In the genomic region with DNA sequence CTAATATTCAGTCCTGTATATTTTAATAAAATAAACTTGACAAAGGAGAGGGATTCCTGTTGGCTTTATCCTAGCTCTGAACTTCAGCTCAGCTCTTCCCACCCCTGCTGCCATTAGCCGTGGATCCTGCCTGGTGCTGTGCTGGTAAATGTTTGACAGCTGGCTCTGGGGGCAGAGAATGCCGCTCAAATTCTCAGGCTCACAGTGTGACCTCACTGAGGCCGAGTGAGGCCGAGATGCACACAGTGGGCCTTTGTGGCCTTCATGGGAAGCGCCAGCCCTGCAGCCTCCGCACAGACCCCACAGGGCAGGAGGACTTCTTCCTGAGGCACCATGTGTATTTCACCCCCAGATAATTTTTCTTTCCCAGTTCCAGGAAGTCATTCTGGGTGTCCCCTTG, we compare ENCODE assay signal across 23 cellular contexts.
"Had no signal": no experiment of that assay in that cellular context is flagged by ENCODE, and none has a peak within 500 bp of the region (broad histone marks: within the 10 kb centered on the region; RNA-seq: fewer than 3 reads in every experiment).

No MANE protein-coding gene starts in this region.

- H3K9me3 Mint-ChIP-seq: activated B cell treated with CpG ODN at 0.5 μM for 24 hours; activated naive CD4-positive, alpha-beta T cell treated with anti-CD3 and anti-CD28 coated beads for 36 hours; activated naive CD8-positive, alpha-beta T cell treated with anti-CD3 and anti-CD28 coated beads, Interleukin-2, amount 10 ng/mL, durations not matched to agents 7 days and 5 days; brain; memory B cell; naive thymus-derived CD8-positive, alpha-beta T cell; neural progenitor cell; stimulated activated effector memory CD8-positive, alpha-beta T cell treated with anti-CD3 and anti-CD28 coated beads, Interleukin-12 subunit alpha, Interleukin-12 subunit beta, amount 100 ng/mL, for 72 hours; stimulated activated naive CD8-positive, alpha-beta T cell treated with anti-CD3 and anti-CD28 coated beads, Interleukin-15, Interleukin-2, amounts not matched to agents 100 ng/mL and 50 ng/mL, for 24 hours; T-helper 2 cell treated with Interferon-gamma antibody and Interleukin-4, amounts not matched to agents 5 μg/mL and 100 μg/mL, for 36 hours had no signal

- H3K4me1 Mint-ChIP-seq: activated B cell treated with CpG ODN at 0.5 μM for 24 hours; activated naive CD8-positive, alpha-beta T cell treated with anti-CD3 and anti-CD28 coated beads, Interleukin-2, amount 10 ng/mL, durations not matched to agents 7 days and 5 days; memory B cell; stimulated activated effector memory CD8-positive, alpha-beta T cell treated with anti-CD3 and anti-CD28 coated beads, Interleukin-12 subunit alpha, Interleukin-12 subunit beta, amount 100 ng/mL, for 72 hours had no signal

- H3K4me3 Mint-ChIP-seq: activated B cell treated with CpG ODN at 0.5 μM for 24 hours; activated CD8-positive, alpha-beta T cell treated with anti-CD3 and anti-CD28 coated beads, Interleukin-2, amount 10 ng/mL, durations not matched to agents 7 days and 5 days; activated naive CD4-positive, alpha-beta T cell treated with anti-CD3 and anti-CD28 coated beads for 36 hours; activated naive CD8-positive, alpha-beta T cell treated with anti-CD3 and anti-CD28 coated beads, Interleukin-2, amount 10 ng/mL, durations not matched to agents 7 days and 5 days; brain; memory B cell; naive thymus-derived CD8-positive, alpha-beta T cell; neural progenitor cell; stimulated activated effector memory CD8-positive, alpha-beta T cell treated with anti-CD3 and anti-CD28 coated beads, Interleukin-12 subunit alpha, Interleukin-12 subunit beta, amount 100 ng/mL, for 72 hours; stimulated activated naive CD8-positive, alpha-beta T cell treated with anti-CD3 and anti-CD28 coated beads, Interleukin-15, Interleukin-2, amounts not matched to agents 100 ng/mL and 50 ng/mL, for 24 hours; T-helper 2 cell treated with Interferon-gamma antibody and Interleukin-4, amounts not matched to agents 5 μg/mL and 100 μg/mL, for 36 hours had no signal

- H3K27me3 ChIP-seq: ascending aorta, cardiac muscle cell, hepatocyte had no signal

- H3K27ac Mint-ChIP-seq: activated B cell treated with CpG ODN at 0.5 μM for 24 hours; activated CD8-positive, alpha-beta T cell treated with anti-CD3 and anti-CD28 coated beads, Interleukin-2, amount 10 ng/mL, durations not matched to agents 7 days and 5 days; activated naive CD4-positive, alpha-beta T cell treated with anti-CD3 and anti-CD28 coated beads for 36 hours; activated naive CD8-positive, alpha-beta T cell treated with anti-CD3 and anti-CD28 coated beads, Interleukin-2, amount 10 ng/mL, durations not matched to agents 7 days and 5 days; brain; memory B cell; neural progenitor cell; stimulated activated effector memory CD8-positive, alpha-beta T cell treated with anti-CD3 and anti-CD28 coated beads, Interleukin-12 subunit alpha, Interleukin-12 subunit beta, amount 100 ng/mL, for 72 hours; stimulated activated naive CD8-positive, alpha-beta T cell treated with anti-CD3 and anti-CD28 coated beads, Interleukin-15, Interleukin-2, amounts not matched to agents 100 ng/mL and 50 ng/mL, for 24 hours; T-helper 2 cell treated with Interferon-gamma antibody and Interleukin-4, amounts not matched to agents 5 μg/mL and 100 μg/mL, for 36 hours had no signal

- DNase-seq: activated B cell treated with CpG ODN at 0.5 μM for 24 hours; activated CD8-positive, alpha-beta T cell treated with anti-CD3 and anti-CD28 coated beads, Interleukin-2, amount 10 ng/mL, durations not matched to agents 7 days and 5 days; activated effector memory CD4-positive, alpha-beta T cell treated with Interleukin-2 at 50 U/mL for 16 hours; activated naive CD4-positive, alpha-beta T cell treated with anti-CD3 and anti-CD28 coated beads for 36 hours; activated naive CD8-positive, alpha-beta T cell treated with anti-CD3 and anti-CD28 coated beads, Interleukin-2, amount 10 ng/mL, durations not matched to agents 7 days and 5 days; esophagus squamous epithelium; glutamatergic neuron; naive thymus-derived CD8-positive, alpha-beta T cell; occipital lobe; stimulated activated CD4-positive, alpha-beta T cell treated with anti-CD3 and anti-CD28 coated beads, Interleukin-4, amount 100 ng/mL, for 24 hours; T-helper 1 cell had no signal

- H3K9me3 ChIP-seq: ascending aorta, esophagus squamous epithelium, tibial artery had no signal

- ATAC-seq: activated CD8-positive, alpha-beta T cell treated with anti-CD3 and anti-CD28 coated beads, Interleukin-2, amount 10 ng/mL, durations not matched to agents 7 days and 5 days; naive thymus-derived CD8-positive, alpha-beta T cell; sciatic nerve; stimulated activated effector memory CD8-positive, alpha-beta T cell treated with anti-CD3 and anti-CD28 coated beads, Interleukin-12 subunit alpha, Interleukin-12 subunit beta, amount 100 ng/mL, for 72 hours had no signal

- H3K4me1 ChIP-seq: ascending aorta, neural progenitor cell had no signal

- H3K27me3 Mint-ChIP-seq: activated naive CD8-positive, alpha-beta T cell treated with anti-CD3 and anti-CD28 coated beads, Interleukin-2, amount 10 ng/mL, durations not matched to agents 7 days and 5 days; stimulated activated naive CD8-positive, alpha-beta T cell treated with anti-CD3 and anti-CD28 coated beads, Interleukin-15, Interleukin-2, amounts not matched to agents 100 ng/mL and 50 ng/mL, for 24 hours had no signal

- H3K27ac ChIP-seq: ascending aorta, cardiac muscle cell, hepatocyte, neural progenitor cell had no signal

- H3K36me3 Mint-ChIP-seq: activated naive CD8-positive, alpha-beta T cell treated with anti-CD3 and anti-CD28 coated beads, Interleukin-2, amount 10 ng/mL, durations not matched to agents 7 days and 5 days; brain; memory B cell; naive thymus-derived CD8-positive, alpha-beta T cell; neural progenitor cell; stimulated activated effector memory CD8-positive, alpha-beta T cell treated with anti-CD3 and anti-CD28 coated beads, Interleukin-12 subunit alpha, Interleukin-12 subunit beta, amount 100 ng/mL, for 72 hours had no signal

- H3K4me3 ChIP-seq: ascending aorta, cardiac muscle cell, esophagus squamous epithelium, hepatocyte, neural progenitor cell, skin epidermis, tibial artery had no signal

- H3K36me3 ChIP-seq: ascending aorta, cardiac muscle cell, esophagus squamous epithelium, neural progenitor cell had no signal
